ENCODE assay signal across 9 cellular contexts in genomic region chr6:108621117-108621516, GRCh38.
DNase-seq lines count a peak whose midpoint lies in the region; ATAC-seq lines count a peak whose summit lies in the region.
"Had no signal": no experiment of that assay in that cellular context is flagged by ENCODE, and none has a peak within 500 bp of the region (broad histone marks: within the 10 kb centered on the region; RNA-seq: fewer than 3 reads in every experiment).

No MANE protein-coding gene starts in this region.

- H3K9ac ChIP-seq in GM23248 = peak overlapping the region; percentile 78

- H3K9me3 ChIP-seq in GM23248 (ENCODE audit: low read depth) = no peaks in the 10 kb centered on the region

- H3K4me2 ChIP-seq in GM23248 (ENCODE audit: unreplicated experiment) = peak overlapping the region; percentile 30

- in situ Hi-C loops in GM23248 (cut with MboI) = no loop called here

- H3K36me3 ChIP-seq in ACC112 (ENCODE audit: insufficient read depth, low read length) = no peaks in the 10 kb centered on the region
- no peaks in the 10 kb centered on the region for H3K36me3 ChIP-seq in GM23248 (ENCODE audit: low read depth)

- H3K4me1 ChIP-seq in ACC112 (ENCODE audit: control insufficient read depth, insufficient read depth, low read length, unreplicated experiment) (peaks cover 75% of the 10 kb centered on the region), GM23248 (ENCODE audit: insufficient read depth) (peaks cover 63% of the 10 kb centered on the region)

- ATAC-seq in HG03565 (IDR thresholded peaks at IDR 0.05; ENCODE audit: unreplicated experiment) (no peak), GM21360 (IDR thresholded peaks at IDR 0.05; ENCODE audit: unreplicated experiment) (no peak)

- peaks cover 12% of the 10 kb centered on the region; the same call in 1 of the 2 replicates for H4K20me1 ChIP-seq in GM23248 (ENCODE audit: insufficient read depth)

- peaks cover 50% of the 10 kb centered on the region for H3F3A ChIP-seq in GM23248 (ENCODE audit: insufficient read depth)

- H3K27me3 ChIP-seq in ACC112 (ENCODE audit: insufficient read depth, low read length) = no peaks in the 10 kb centered on the region
- H3K27me3 ChIP-seq in GM23248 (replicated peaks; ENCODE audit: insufficient read depth) = no peaks in the 10 kb centered on the region

- WGBS in GM23248 (ENCODE audit: low coverage in 1 of 2, low lambda C conversion rate in 2 of 2, missing lambda C conversion rate in 2 of 2), 2 experiments = 2 to 7% methylated on average over 6 of the region's 6 CpGs

- H3K27ac ChIP-seq in ACC112 (ENCODE audit: low read depth, low read length) = peak overlapping the region; percentile 92
- H3K27ac ChIP-seq in GM23248 = peak overlapping the region; percentile 95

- H3K9me2 ChIP-seq in GM23248 (ENCODE audit: insufficient read depth) = no peaks in the 10 kb centered on the region

- H3K79me2 ChIP-seq in ACC112 (ENCODE audit: control insufficient read depth, insufficient read depth, low read length, unreplicated experiment) = peaks cover 88% of the 10 kb centered on the region
- peaks cover 92% of the 10 kb centered on the region for H3K79me2 ChIP-seq in GM23248 (ENCODE audit: insufficient read depth)

- H2AFZ ChIP-seq in ACC112 (ENCODE audit: low read length, unreplicated experiment) (no peak overlapping the region), GM23248 (no peak overlapping the region)

- H3K4me3 ChIP-seq in ACC112 (ENCODE audit: low read depth, low read length) (peak overlapping the region; percentile 11; the same call in 1 of the 2 replicates), GM23248 (no peak overlapping the region)

- DNase-seq in GM23248 (peak; percentile 97), astrocyte of the hippocampus (ENCODE audit: low read depth, low spot score) (peak; percentile 79), medulla oblongata (ENCODE audit: extremely low spot score) (peak; percentile 45), UCSD-AML1 (lab: John Stamatoyannopoulos, UW; ENCODE audit: unreplicated experiment) (no peak)
- no peak for DNase-seq in activated effector memory CD4-positive, alpha-beta T cell treated with Interleukin-2 at 50 U/mL for 16 hours
- DNase-seq: NCI-H526 treated with DMSO at 0.1 percent for 48 hours had no signal

Comparison
In these comparisons a context has a peak if more than half of its experiments do, and no peak if none do; other contexts are left out.
1. DNase-seq: peak in GM23248 (single experiment), astrocyte of the hippocampus (single experiment) and medulla oblongata (single experiment); none in UCSD-AML1 (single experiment) and activated effector memory CD4-positive, alpha-beta T cell treated with Interleukin-2 at 50 U/mL for 16 hours (single experiment).